ENCODE assay signal across 15 cellular contexts in genomic region chr10:110357871-110358270, GRCh38. TPM values are rescaled to one million over a fixed set of nuclear protein-coding genes. Genes with fewer than 3 reads are reported as not detected.
A peak's percentile ranks its signal among the peaks of the same experiment; 100 is the strongest.
DNase-seq lines count a peak whose midpoint lies in the region; ATAC-seq and TF ChIP-seq lines count a peak whose summit lies in the region.
"Had no signal": no experiment of that assay in that cellular context is flagged by ENCODE, and none has a peak within 500 bp of the region (broad histone marks: within the 10 kb centered on the region; RNA-seq: fewer than 3 reads in every experiment).

No MANE protein-coding gene starts in this region.

- POLR2A ChIA-PET in OCI-LY7 (lab: Charles Lee) = no interaction called here

- WGBS in spleen, 5 donors = 86 to 93% (median 91%) methylated on average over 9 of the region's 9 CpGs
- 91 to 94% (median 93%) methylated on average over 9 of the region's 9 CpGs for WGBS in ovary, 3 donors

- no peaks in the 10 kb centered on the region for H3K36me3 ChIP-seq in OCI-LY7 (ENCODE audit: insufficient read depth, low read length)
- H3K36me3 ChIP-seq in spleen = no peaks in the 10 kb centered on the region
- H3K36me3 ChIP-seq in ovary = no peaks in the 10 kb centered on the region
- H3K36me3 ChIP-seq: adrenal gland, HAP-1, SJCRH30 had no signal

- CTCF ChIA-PET in OCI-LY7 (lab: Charles Lee; ENCODE audit: unreplicated experiment) = no interaction called here

- H3K4me3 Mint-ChIP-seq in activated T-cell treated with anti-CD3 and anti-CD28 coated beads, Interleukin-2, amount 50 U/mL, for 72 hours = peak overlapping the region; percentile 92 to 94
- H3K4me3 Mint-ChIP-seq in central memory CD8-positive, alpha-beta T cell = peak overlapping the region; percentile 78
- H3K4me3 Mint-ChIP-seq: mesothelial cell of epicardium had no signal

- H3K79me2 ChIP-seq in OCI-LY7 (ENCODE audit: insufficient read depth, low read depth, low read length) = no peaks in the 10 kb centered on the region

- H2AFZ ChIP-seq in OCI-LY7 (ENCODE audit: low read length) = no peak overlapping the region

- peak overlapping the region; percentile 99 for H3K27ac Mint-ChIP-seq in activated T-cell treated with anti-CD3 and anti-CD28 coated beads, Interleukin-2, amount 50 U/mL, for 72 hours
- peak overlapping the region; percentile 93 for H3K27ac Mint-ChIP-seq in central memory CD8-positive, alpha-beta T cell (ENCODE audit: low read depth)

- no peaks in the 10 kb centered on the region for H3K27me3 ChIP-seq in spleen (replicated peaks in 1 of 7)
- H3K27me3 ChIP-seq in ovary = no peaks in the 10 kb centered on the region
- H3K27me3 ChIP-seq: adrenal gland, SJCRH30 had no signal

- H3K4me3 ChIP-seq in OCI-LY7 (ENCODE audit: low read depth, low read length, poor library complexity, severe bottlenecking) (peak overlapping the region; percentile 60), spleen (no peak overlapping the region), ovary (no peak overlapping the region)
- H3K4me3 ChIP-seq: adrenal gland, HAP-1, psoas muscle, SJCRH30 had no signal

- peak overlapping the region; percentile 90 for H3K4me2 ChIP-seq in OCI-LY7 (ENCODE audit: low read length)

- H3K27ac ChIP-seq in OCI-LY7 (ENCODE audit: low read depth, low read length, poor library complexity, severe bottlenecking) (peak overlapping the region; percentile 93), spleen (peak overlapping the region in 6 of 8 donors; percentile 63 to 88 (median 79)), ovary (no peak overlapping the region)
- H3K27ac ChIP-seq: adrenal gland, psoas muscle, SJCRH30 had no signal

- no peaks in the 10 kb centered on the region for H4K20me1 ChIP-seq in OCI-LY7 (ENCODE audit: insufficient read depth, low read length)

- peaks cover 74% of the 10 kb centered on the region for H3K4me1 ChIP-seq in OCI-LY7 (ENCODE audit: insufficient read depth, low read length, poor library complexity, severe bottlenecking)
- peaks cover 20 to 65% (median 52%) of the 10 kb centered on the region in 6 donors for H3K4me1 ChIP-seq in spleen
- H3K4me1 ChIP-seq in ovary (ENCODE audit: insufficient read depth) = peaks cover 3% of the 10 kb centered on the region
- H3K4me1 ChIP-seq: HAP-1, psoas muscle, SJCRH30 had no signal

- no peak for TF ChIP-seq EP300 in ovary (IDR thresholded peaks at IDR 0.05)

- H3K36me3 Mint-ChIP-seq in activated T-cell treated with anti-CD3 and anti-CD28 coated beads, Interleukin-2, amount 50 U/mL, for 72 hours (ENCODE audit: insufficient read depth in 2 of 2) = peaks cover 0 to 4% of the 10 kb centered on the region in 2 donors
- H3K36me3 Mint-ChIP-seq in central memory CD8-positive, alpha-beta T cell (ENCODE audit: insufficient read depth) = peaks cover 7% of the 10 kb centered on the region
- H3K36me3 Mint-ChIP-seq: mesothelial cell of epicardium had no signal

- H3K9me3 ChIP-seq in OCI-LY7 (ENCODE audit: low read length) (no peaks in the 10 kb centered on the region), spleen (no peaks in the 10 kb centered on the region), ovary (no peaks in the 10 kb centered on the region)
- H3K9me3 ChIP-seq: adrenal gland, HAP-1, psoas muscle, SJCRH30 had no signal

- H3K9me2 ChIP-seq in OCI-LY7 (ENCODE audit: insufficient read depth, low read length) = no peaks in the 10 kb centered on the region

- DNase-seq in activated T-cell treated with anti-CD3 and anti-CD28 coated beads, Interleukin-2, amount 50 U/mL, for 72 hours = no peak
- no peak for DNase-seq in activated T-cell treated with anti-CD3 and anti-CD28 coated beads, Interleukin-2, amount 50 U/mL, for 48 hours
- DNase-seq in OCI-LY7 (ENCODE audit: low spot score) (no peak), spleen (no peak), NK-92 (lab: John Stamatoyannopoulos, UW; ENCODE audit: unreplicated experiment) (no peak), ovary (no peak)
- DNase-seq in central memory CD8-positive, alpha-beta T cell (ENCODE audit: low spot score in 2 of 2) = no peak
- DNase-seq: adrenal gland, NCI-H1105, NCI-H748 treated with DMSO at 0.1 percent for 48 hours, psoas muscle, SJCRH30 had no signal

- H3K4me1 Mint-ChIP-seq in activated T-cell treated with anti-CD3 and anti-CD28 coated beads, Interleukin-2, amount 50 U/mL, for 72 hours (ENCODE audit: low read depth) = peaks cover 98% of the 10 kb centered on the region
- H3K4me1 Mint-ChIP-seq in central memory CD8-positive, alpha-beta T cell = peaks cover 51% of the 10 kb centered on the region

- TF ChIP-seq CTCF in OCI-LY7 (conservative IDR thresholded peaks at IDR 0.05; ENCODE audit: low read length) = no peak
- TF ChIP-seq CTCF in spleen (IDR thresholded peaks at IDR 0.05 in 8 of 11, conservative IDR thresholded peaks at IDR 0.05 in 3 of 11) = no peak
- no peak for TF ChIP-seq CTCF in ovary (IDR thresholded peaks at IDR 0.05)

- TF ChIP-seq POLR2A in spleen (IDR thresholded peaks at IDR 0.05) (no peak), ovary (IDR thresholded peaks at IDR 0.05) (no peak)

- BruUV-seq in OCI-LY7 (replicated peaks; lab: Mats Ljungman, UMichigan) = no TSS peak

- ATAC-seq in activated T-cell treated with anti-CD3 and anti-CD28 coated beads, Interleukin-2, amount 50 U/mL, for 72 hours (replicated peaks in 1 of 2) = no peak
- ATAC-seq in central memory CD8-positive, alpha-beta T cell (replicated peaks; ENCODE audit: extremely low read depth, poor library complexity, severe bottlenecking) = no peak
- ATAC-seq in GM21423 (IDR thresholded peaks at IDR 0.05; ENCODE audit: unreplicated experiment) = no peak
- ATAC-seq: psoas muscle had no signal

- H3K27me3 Mint-ChIP-seq in activated T-cell treated with anti-CD3 and anti-CD28 coated beads, Interleukin-2, amount 50 U/mL, for 72 hours (ENCODE audit: low read depth) = no peaks in the 10 kb centered on the region
- H3K27me3 Mint-ChIP-seq in central memory CD8-positive, alpha-beta T cell = no peaks in the 10 kb centered on the region

- H3K9me3 Mint-ChIP-seq in activated T-cell treated with anti-CD3 and anti-CD28 coated beads, Interleukin-2, amount 50 U/mL, for 72 hours = no peaks in the 10 kb centered on the region
- H3K9me3 Mint-ChIP-seq in central memory CD8-positive, alpha-beta T cell = no peaks in the 10 kb centered on the region
- H3K9me3 Mint-ChIP-seq: mesothelial cell of epicardium had no signal

- intact Hi-C loops in OCI-LY7 (cut with micrococcal nuclease; ENCODE audit: unreplicated experiment) = loop anchor here (2.0 to 5.0 kb wide), 4 partner anchors 31 to 504 kb away; no protein-coding TSS in a partner anchor
- intact Hi-C loops in spleen (cut with DNase I; ENCODE audit: low total_unique reads) = no loop called here
- intact Hi-C loops in ovary (cut with DNase I) = no loop called here

RNA-seq across cellular contexts. Expression of gene SMNDC1, which starts 53.2 kb away (rescaled TPM):
- total RNA-seq in activated T-cell treated with anti-CD3 and anti-CD28 coated beads, Interleukin-2, amount 50 U/mL, for 72 hours = 10 to 100 TPM; 49.2 to 54.6 TPM
- 8.1 and 10.0 TPM in 2 replicates for total RNA-seq in OCI-LY7 (2014; rRNA removed; shearing (Covaris generic))
- 51.7 and 52.4 TPM in 2 replicates for total RNA-seq in OCI-LY7 (2022)
- total RNA-seq in spleen = 10 to 100 TPM; 16.1 to 34.8 (median 27.3) TPM
- 10 to 100 TPM; 10.3 to 11.5 (median 11.2) TPM for polyA plus RNA-seq in spleen
- total RNA-seq in ovary = 10 to 100 TPM; 11.7 to 31.9 (median 28.2) TPM
- 10 to 100 TPM; 14.2 to 36.1 TPM for polyA plus RNA-seq in ovary

Comparison
In these comparisons a context has a peak if more than half of its experiments do, and no peak if none do; other contexts are left out.
1. H3K27ac ChIP-seq: peak in OCI-LY7 (single experiment) and spleen (6 of 8); none in ovary (0 of 2).